Comparison of ENCODE assay signal across 25 cellular contexts in the genomic region with DNA sequence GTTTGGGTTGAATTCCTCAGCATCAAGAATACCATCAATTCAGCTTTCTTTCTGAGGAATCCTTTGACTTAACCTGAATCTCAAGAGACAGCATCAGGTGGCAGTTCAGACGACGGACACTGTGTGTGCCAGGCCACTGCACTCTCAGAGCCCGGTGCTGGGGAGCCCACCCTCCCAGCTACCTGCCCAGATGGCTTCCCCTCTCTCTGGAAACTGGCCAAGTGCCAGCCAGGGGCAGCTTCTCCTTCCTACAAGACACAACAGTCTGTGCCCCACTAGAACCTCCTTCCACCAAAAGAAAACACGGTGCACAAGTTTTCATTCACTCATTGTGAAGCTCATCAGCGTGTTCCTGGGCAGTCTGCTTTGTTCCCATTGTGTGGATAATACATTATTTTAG. TPM values are rescaled to one million over a fixed set of nuclear protein-coding genes. Genes with fewer than 3 reads are reported as not detected.
DNase-seq lines count a peak whose midpoint lies in the region; ATAC-seq and FAIRE-seq lines count a peak whose summit lies in the region.
"Had no signal": no experiment of that assay in that cellular context is flagged by ENCODE, and none has a peak within 500 bp of the region (broad histone marks: within the 10 kb centered on the region; RNA-seq: fewer than 3 reads in every experiment).

No MANE protein-coding gene starts in this region.

- H3K27me3 ChIP-seq in naive thymus-derived CD4-positive, alpha-beta T cell (ENCODE audit: control insufficient read depth in 2 of 2, insufficient read depth in 2 of 2, low read length in 2 of 2): no peaks in the 10 kb centered on the region
- H3K27me3 ChIP-seq: testis had no signal

- peak overlapping the region; percentile 74 for H3K27ac Mint-ChIP-seq in stimulated activated naive CD8-positive, alpha-beta T cell treated with anti-CD3 and anti-CD28 coated beads, Interleukin-15, Interleukin-2, amounts not matched to agents 100 ng/mL and 50 ng/mL, for 24 hours
- peak overlapping the region; percentile 35 for H3K27ac Mint-ChIP-seq in activated CD8-positive, alpha-beta T cell treated with anti-CD3 and anti-CD28 coated beads, Interleukin-2, amount 10 ng/mL, durations not matched to agents 7 days and 5 days
- H3K27ac Mint-ChIP-seq in naive thymus-derived CD4-positive, alpha-beta T cell: peak overlapping the region; percentile 76 to 98 (median 90)

- no peak overlapping the region for H3K4me3 ChIP-seq in naive thymus-derived CD4-positive, alpha-beta T cell (ENCODE audit: low read length)
- H3K4me3 ChIP-seq: HAP-1, heart left ventricle, skin epidermis, testis had no signal

- H3K36me3 ChIP-seq in naive thymus-derived CD4-positive, alpha-beta T cell (ENCODE audit: control insufficient read depth in 2 of 3, insufficient read depth in 3 of 3, low read length in 3 of 3): peaks cover 0 to 35% (median 10%) of the 10 kb centered on the region in 3 experiments
- H3K36me3 ChIP-seq: HAP-1, heart left ventricle had no signal

- H3K9me3 Mint-ChIP-seq in stimulated activated naive CD8-positive, alpha-beta T cell treated with anti-CD3 and anti-CD28 coated beads, Interleukin-15, Interleukin-2, amounts not matched to agents 100 ng/mL and 50 ng/mL, for 24 hours: no peaks in the 10 kb centered on the region
- H3K9me3 Mint-ChIP-seq in activated CD8-positive, alpha-beta T cell treated with anti-CD3 and anti-CD28 coated beads, Interleukin-2, amount 10 ng/mL, durations not matched to agents 7 days and 5 days (ENCODE audit: insufficient read depth): no peaks in the 10 kb centered on the region
- no peaks in the 10 kb centered on the region for H3K9me3 Mint-ChIP-seq in naive thymus-derived CD4-positive, alpha-beta T cell
- H3K9me3 Mint-ChIP-seq: activated T-cell treated with anti-CD3 and anti-CD28 coated beads, Interleukin-2, amount 50 U/mL, for 72 hours had no signal

- no peak for ATAC-seq in stimulated activated naive CD8-positive, alpha-beta T cell treated with anti-CD3 and anti-CD28 coated beads, Interleukin-15, Interleukin-2, amounts not matched to agents 100 U/mL and 50 U/mL, for 24 hours
- no peak for ATAC-seq in activated CD8-positive, alpha-beta T cell treated with anti-CD3 and anti-CD28 coated beads, Interleukin-2, amount 10 ng/mL, durations not matched to agents 7 days and 5 days
- ATAC-seq in naive thymus-derived CD4-positive, alpha-beta T cell: no peak
- ATAC-seq in HG03565 (IDR thresholded peaks at IDR 0.05; ENCODE audit: unreplicated experiment): no peak
- ATAC-seq in HG03139 (IDR thresholded peaks at IDR 0.05; ENCODE audit: unreplicated experiment): no peak

- H3K4me1 Mint-ChIP-seq in stimulated activated naive CD8-positive, alpha-beta T cell treated with anti-CD3 and anti-CD28 coated beads, Interleukin-15, Interleukin-2, amounts not matched to agents 100 ng/mL and 50 ng/mL, for 24 hours (ENCODE audit: low read depth): peaks cover 62% of the 10 kb centered on the region
- peaks cover 75% of the 10 kb centered on the region for H3K4me1 Mint-ChIP-seq in activated CD8-positive, alpha-beta T cell treated with anti-CD3 and anti-CD28 coated beads, Interleukin-2, amount 10 ng/mL, durations not matched to agents 7 days and 5 days (ENCODE audit: low read depth)
- H3K4me1 Mint-ChIP-seq in naive thymus-derived CD4-positive, alpha-beta T cell: peaks cover 29 to 91% (median 87%) of the 10 kb centered on the region in 7 donors

- FAIRE-seq in urothelium cell line (lab: Jason Lieb, UNC): no peak

- H3K4me3 Mint-ChIP-seq in stimulated activated naive CD8-positive, alpha-beta T cell treated with anti-CD3 and anti-CD28 coated beads, Interleukin-15, Interleukin-2, amounts not matched to agents 100 ng/mL and 50 ng/mL, for 24 hours: no peak overlapping the region
- H3K4me3 Mint-ChIP-seq in activated CD8-positive, alpha-beta T cell treated with anti-CD3 and anti-CD28 coated beads, Interleukin-2, amount 10 ng/mL, durations not matched to agents 7 days and 5 days: no peak overlapping the region
- H3K4me3 Mint-ChIP-seq in naive thymus-derived CD4-positive, alpha-beta T cell: peak overlapping the region in 8 of 10 donors; percentile 10 to 76 (median 50)

- intact Hi-C loops in naive thymus-derived CD4-positive, alpha-beta T cell (cut with micrococcal nuclease): no loop called here

- peak overlapping the region; percentile 62 for H3K27ac ChIP-seq in naive thymus-derived CD4-positive, alpha-beta T cell (ENCODE audit: low read depth, low read length)
- H3K27ac ChIP-seq: C4-2B, heart left ventricle, skin epidermis, testis had no signal

- peaks cover 3% of the 10 kb centered on the region for H3K36me3 Mint-ChIP-seq in stimulated activated naive CD8-positive, alpha-beta T cell treated with anti-CD3 and anti-CD28 coated beads, Interleukin-15, Interleukin-2, amounts not matched to agents 100 ng/mL and 50 ng/mL, for 24 hours (ENCODE audit: low read depth)
- peaks cover 66% of the 10 kb centered on the region for H3K36me3 Mint-ChIP-seq in activated CD8-positive, alpha-beta T cell treated with anti-CD3 and anti-CD28 coated beads, Interleukin-2, amount 10 ng/mL, durations not matched to agents 7 days and 5 days (ENCODE audit: low read depth)
- H3K36me3 Mint-ChIP-seq in naive thymus-derived CD4-positive, alpha-beta T cell: peaks cover 0 to 55% (median 39%) of the 10 kb centered on the region in 5 donors

- H3K27me3 Mint-ChIP-seq in stimulated activated naive CD8-positive, alpha-beta T cell treated with anti-CD3 and anti-CD28 coated beads, Interleukin-15, Interleukin-2, amounts not matched to agents 100 ng/mL and 50 ng/mL, for 24 hours: no peaks in the 10 kb centered on the region
- H3K27me3 Mint-ChIP-seq in activated CD8-positive, alpha-beta T cell treated with anti-CD3 and anti-CD28 coated beads, Interleukin-2, amount 10 ng/mL, durations not matched to agents 7 days and 5 days (ENCODE audit: low read depth): no peaks in the 10 kb centered on the region
- no peaks in the 10 kb centered on the region for H3K27me3 Mint-ChIP-seq in naive thymus-derived CD4-positive, alpha-beta T cell

- POLR2A ChIA-PET in activated CD8-positive, alpha-beta T cell treated with anti-CD3 and anti-CD28 coated beads, Interleukin-2, amount 10 ng/mL, durations not matched to agents 7 days and 5 days (lab: Charles Lee): interaction anchor here (0.8 to 7.0 kb wide), 6 partner anchors 9 to 31 kb away, joined by 3 to 45 read pairs (median 5); a partner anchor contains a TSS
- POLR2A ChIA-PET in naive thymus-derived CD4-positive, alpha-beta T cell (lab: Charles Lee): interaction anchor here (0.7 to 21.6 kb wide), 9 partner anchors 9 to 68 kb away, joined by 3 to 581 read pairs (median 8); a partner anchor contains a TSS

- peaks cover 0 to 70% of the 10 kb centered on the region in 2 donors for H3K4me1 ChIP-seq in naive thymus-derived CD4-positive, alpha-beta T cell (ENCODE audit: control insufficient read depth in 2 of 2, insufficient read depth in 2 of 2, low read length in 2 of 2)
- H3K4me1 ChIP-seq: HAP-1, heart left ventricle had no signal

- DNase-seq in stimulated activated naive CD8-positive, alpha-beta T cell treated with anti-CD3 and anti-CD28 coated beads, Interleukin-15, Interleukin-2, amounts not matched to agents 100 U/mL and 50 U/mL, for 24 hours: no peak
- DNase-seq in activated CD8-positive, alpha-beta T cell treated with anti-CD3 and anti-CD28 coated beads, Interleukin-2, amount 10 ng/mL, durations not matched to agents 7 days and 5 days: no peak
- DNase-seq in naive thymus-derived CD4-positive, alpha-beta T cell: no peak
- DNase-seq in urothelium cell line (ENCODE audit: low spot score): no peak
- DNase-seq in globus pallidus (ENCODE audit: low spot score): no peak
- DNase-seq: activated CD4-positive, CD25-positive, alpha-beta regulatory T cell treated with anti-CD3 and anti-CD28 coated beads, Interleukin-2, amount 50 U/mL, for 72 hours; activated naive CD4-positive, alpha-beta T cell treated with anti-CD3 and anti-CD28 coated beads, Interleukin-2, amount 50 U/mL, for 16 hours; effector CD8-positive, alpha-beta T cell; erythroblast; heart left ventricle; NCI-H1092; NCI-H226; OCI-M1; SHP77 treated with DMSO at 0.1 percent for 48 hours; stimulated activated CD4-positive, alpha-beta T cell treated with anti-CD3 and anti-CD28 coated beads, Interleukin-1b, Interleukin-23, amount 100 ng/mL, for 48 hours; testis had no signal

- H3K9me3 ChIP-seq in naive thymus-derived CD4-positive, alpha-beta T cell (ENCODE audit: control insufficient read depth in 2 of 3, low read length in 3 of 3): no peaks in the 10 kb centered on the region
- H3K9me3 ChIP-seq: HAP-1, heart left ventricle, testis had no signal

- CTCF ChIA-PET in activated CD8-positive, alpha-beta T cell treated with anti-CD3 and anti-CD28 coated beads, Interleukin-2, amount 10 ng/mL, durations not matched to agents 7 days and 5 days (lab: Charles Lee): interaction anchor here (0.6 to 9.6 kb wide), 10 partner anchors 9 to 68 kb away, joined by 3 to 126 read pairs (median 10); a partner anchor contains a TSS
- CTCF ChIA-PET in naive thymus-derived CD4-positive, alpha-beta T cell (lab: Charles Lee): interaction anchor here (0.7 to 8.9 kb wide), 14 partner anchors 9 to 68 kb away, joined by 3 to 163 read pairs (median 6); a partner anchor contains a TSS

RNA-seq across cellular contexts. Expression of a gene that starts 28.5 kb away (rescaled TPM):
- total RNA-seq in activated CD8-positive, alpha-beta T cell treated with anti-CD3 and anti-CD28 coated beads, Interleukin-2, amount 10 ng/mL, durations not matched to agents 7 days and 5 days: 100 to 1,000 TPM; 188 to 206 TPM
- 100 to 1,000 TPM; 124 to 575 (median 159) TPM for total RNA-seq in naive thymus-derived CD4-positive, alpha-beta T cell
- polyA plus RNA-seq in naive thymus-derived CD4-positive, alpha-beta T cell: 100 to 1,000 TPM; 355 to 408 TPM
- total RNA-seq: fibroblast of villous mesenchyme, LHCN-M2 had no signal

Comparison
In these comparisons a context has a peak if more than half of its experiments do, and no peak if none do; other contexts are left out.
1. H3K27ac Mint-ChIP-seq: peak in every context shown above with its lines; median percentile 90 in naive thymus-derived CD4-positive, alpha-beta T cell; 74 in stimulated activated naive CD8-positive, alpha-beta T cell treated with anti-CD3 and anti-CD28 coated beads, Interleukin-15, Interleukin-2, amounts not matched to agents 100 ng/mL and 50 ng/mL, for 24 hours; 35 in activated CD8-positive, alpha-beta T cell treated with anti-CD3 and anti-CD28 coated beads, Interleukin-2, amount 10 ng/mL, durations not matched to agents 7 days and 5 days.
2. H3K4me3 Mint-ChIP-seq: peak in naive thymus-derived CD4-positive, alpha-beta T cell (8 of 10); none in stimulated activated naive CD8-positive, alpha-beta T cell treated with anti-CD3 and anti-CD28 coated beads, Interleukin-15, Interleukin-2, amounts not matched to agents 100 ng/mL and 50 ng/mL, for 24 hours (single experiment) and activated CD8-positive, alpha-beta T cell treated with anti-CD3 and anti-CD28 coated beads, Interleukin-2, amount 10 ng/mL, durations not matched to agents 7 days and 5 days (single experiment).